Comparison of ENCODE assay signal across 9 cellular contexts in the genomic region with DNA sequence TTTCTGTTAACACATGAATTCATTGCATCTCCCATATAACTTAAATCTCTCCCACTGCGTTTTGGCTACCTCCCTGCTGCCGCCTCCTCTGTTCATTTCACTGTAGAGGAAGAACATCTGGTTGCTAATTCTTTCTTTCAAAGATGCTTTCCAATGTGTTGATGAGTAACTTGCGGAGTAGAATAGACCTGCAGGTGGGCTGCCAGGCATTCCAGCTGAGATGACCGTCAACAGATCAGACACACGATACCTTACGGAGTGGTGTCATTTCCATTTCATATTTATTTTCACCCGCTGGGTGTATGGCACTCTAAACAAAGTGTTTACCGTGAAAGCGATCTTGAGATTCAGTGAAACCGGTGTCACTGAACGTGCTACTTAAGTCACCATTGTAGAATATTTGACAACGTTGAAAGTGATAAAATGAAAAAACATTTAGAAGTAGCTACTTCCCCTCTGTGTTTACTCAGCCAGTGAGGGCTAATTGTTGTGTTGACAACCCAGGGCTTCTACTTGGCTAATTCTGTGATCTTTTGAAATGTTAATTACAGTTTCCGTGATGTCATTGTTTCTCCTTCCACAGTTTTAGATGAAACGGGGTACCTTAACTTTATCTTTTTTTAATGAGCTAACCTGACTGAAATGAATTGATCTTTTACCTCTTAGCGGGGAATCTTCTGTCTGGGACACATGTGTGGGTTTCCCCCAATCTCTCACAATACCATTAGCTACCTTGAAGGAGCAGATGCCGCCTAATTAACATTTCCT.
A peak's percentile ranks its signal among the peaks of the same experiment; 100 is the strongest.
DNase-seq lines count a peak whose midpoint lies in the region; ATAC-seq and TF ChIP-seq lines count a peak whose summit lies in the region.
"Had no signal": no experiment of that assay in that cellular context is flagged by ENCODE, and none has a peak within 500 bp of the region (broad histone marks: within the 10 kb centered on the region; RNA-seq: fewer than 3 reads in every experiment).

No MANE protein-coding gene starts in this region.

- H3K27me3 Mint-ChIP-seq in CD4-positive, CD25-positive, alpha-beta regulatory T cell, result peaks cover 6% of the 10 kb centered on the region

- no peak overlapping the region for H3K27ac ChIP-seq in CD4-positive, CD25-positive, alpha-beta regulatory T cell (ENCODE audit: insufficient read depth, low read length, poor library complexity, severe bottlenecking)
- H3K27ac ChIP-seq in iPS-18a (ENCODE audit: low read length) (peak overlapping the region; percentile 95), uterus (no peak overlapping the region)
- H3K27ac ChIP-seq: HL-60 had no signal

- peaks cover 0 to 3% (median 0%) of the 10 kb centered on the region in 7 donors for H3K9me3 Mint-ChIP-seq in CD4-positive, CD25-positive, alpha-beta regulatory T cell

- TF ChIP-seq POLR2A in uterus (IDR thresholded peaks at IDR 0.05), result no peak

- H3K9me3 ChIP-seq in CD4-positive, CD25-positive, alpha-beta regulatory T cell (ENCODE audit: control insufficient read depth in 2 of 2, low read length in 2 of 2), result no peaks in the 10 kb centered on the region
- no peaks in the 10 kb centered on the region for H3K9me3 ChIP-seq in iPS-18a (ENCODE audit: control insufficient read depth, low read depth, low read length)
- H3K9me3 ChIP-seq in uterus, result no peaks in the 10 kb centered on the region
- no peaks in the 10 kb centered on the region for H3K9me3 ChIP-seq in HAP-1

- H3K4me3 Mint-ChIP-seq in CD4-positive, CD25-positive, alpha-beta regulatory T cell, result peak overlapping the region in 2 of 4 donors; percentile 42 to 58

- no peaks in the 10 kb centered on the region for H3K27me3 ChIP-seq in CD4-positive, CD25-positive, alpha-beta regulatory T cell (ENCODE audit: control insufficient read depth, insufficient read depth, low read length)
- peaks cover 14% of the 10 kb centered on the region for H3K27me3 ChIP-seq in iPS-18a (ENCODE audit: control insufficient read depth, insufficient read depth, low read length)
- H3K27me3 ChIP-seq in uterus, result no peaks in the 10 kb centered on the region
- no peaks in the 10 kb centered on the region for H3K27me3 ChIP-seq in HAP-1 (ENCODE audit: low read depth)

- H3K4me1 Mint-ChIP-seq in CD4-positive, CD25-positive, alpha-beta regulatory T cell, result peaks cover 0 to 8% (median 0%) of the 10 kb centered on the region in 4 donors

- no peaks in the 10 kb centered on the region for H3K4me1 ChIP-seq in CD4-positive, CD25-positive, alpha-beta regulatory T cell (ENCODE audit: control insufficient read depth, insufficient read depth, low read length, poor library complexity, severe bottlenecking)
- H3K4me1 ChIP-seq in iPS-18a (ENCODE audit: control insufficient read depth, low read depth, low read length), result peaks cover 38% of the 10 kb centered on the region
- H3K4me1 ChIP-seq in uterus, result no peaks in the 10 kb centered on the region
- no peaks in the 10 kb centered on the region for H3K4me1 ChIP-seq in HAP-1

- no peak for TF ChIP-seq CTCF in uterus (IDR thresholded peaks at IDR 0.05)

- no peak for DNase-seq in CD4-positive, CD25-positive, alpha-beta regulatory T cell
- DNase-seq in NCI-H748 (lab: John Stamatoyannopoulos, UW; ENCODE audit: unreplicated experiment) (peak; percentile 97), left lobe of liver (ENCODE audit: low spot score) (no peak), uterus (no peak), HAP-1 (ENCODE audit: low spot score in 2 of 2) (no peak)

- H3K4me3 ChIP-seq in CD4-positive, CD25-positive, alpha-beta regulatory T cell (ENCODE audit: low read depth, low read length), result peak overlapping the region; percentile 42
- H3K4me3 ChIP-seq in iPS-18a (ENCODE audit: low read length), result peak overlapping the region; percentile 38
- H3K4me3 ChIP-seq in uterus, result no peak overlapping the region
- H3K4me3 ChIP-seq in HAP-1, result no peak overlapping the region

- H3K27ac Mint-ChIP-seq in CD4-positive, CD25-positive, alpha-beta regulatory T cell, result no peak overlapping the region

- peak overlapping the region; percentile 64 for H3K9ac ChIP-seq in iPS-18a (ENCODE audit: low read length)

- H3K36me3 ChIP-seq in CD4-positive, CD25-positive, alpha-beta regulatory T cell (ENCODE audit: control insufficient read depth, insufficient read depth, low read length), result no peaks in the 10 kb centered on the region
- H3K36me3 ChIP-seq in iPS-18a (ENCODE audit: control insufficient read depth, low read depth, low read length) (no peaks in the 10 kb centered on the region), uterus (no peaks in the 10 kb centered on the region), HAP-1 (replicated peaks) (no peaks in the 10 kb centered on the region)

- no peak for ATAC-seq in CD4-positive, CD25-positive, alpha-beta regulatory T cell (ENCODE audit: low read depth in 2 of 2)
- ATAC-seq in GM19438 (IDR thresholded peaks at IDR 0.05; ENCODE audit: low read depth, unreplicated experiment), result peak; percentile 62
- ATAC-seq in left lobe of liver, result no peak
- ATAC-seq in HG02970 (IDR thresholded peaks at IDR 0.05; ENCODE audit: low FRiP score, unreplicated experiment), result no peak

- intact Hi-C loops in uterus (cut with DNase I; ENCODE audit: low total_unique reads), result no loop called here

- no peaks in the 10 kb centered on the region for H3K36me3 Mint-ChIP-seq in CD4-positive, CD25-positive, alpha-beta regulatory T cell

- in situ Hi-C loops in HAP-1 (cut with MboI; ENCODE audit: low sequenced_read_pairs), result no loop called here

Comparison
In these comparisons a context has a peak if more than half of its experiments do, and no peak if none do; other contexts are left out.
1. H3K4me3 ChIP-seq: peak in CD4-positive, CD25-positive, alpha-beta regulatory T cell (single experiment) and iPS-18a (single experiment); none in uterus (0 of 2) and HAP-1 (single experiment).